Comparison of ENCODE assay signal across 21 cellular contexts in genomic region chr22:44884968-44885805, GRCh38.
DNase-seq lines count a peak whose midpoint lies in the region; ATAC-seq, FAIRE-seq and TF ChIP-seq lines count a peak whose summit lies in the region.
"Had no signal": no experiment of that assay in that cellular context is flagged by ENCODE, and none has a peak within 500 bp of the region (broad histone marks: within the 10 kb centered on the region; RNA-seq: fewer than 3 reads in every experiment).

No MANE protein-coding gene starts in this region.

- H3K27me3 Mint-ChIP-seq in Calu3 (ENCODE audit: unreplicated experiment): peaks cover 36% of the 10 kb centered on the region
- H3K27me3 Mint-ChIP-seq in activated CD4-positive, alpha-beta T cell treated with anti-CD3 and anti-CD28 coated beads, Interleukin-2, amount 10 ng/mL, durations not matched to agents 24 days and 14 days: no peaks in the 10 kb centered on the region
- H3K27me3 Mint-ChIP-seq: activated CD4-positive, alpha-beta T cell treated with anti-CD3 and anti-CD28 coated beads for 36 hours; activated naive CD4-positive, alpha-beta T cell treated with anti-CD3 and anti-CD28 coated beads, Interleukin-2, amount 10 ng/mL, durations not matched to agents 7 days and 5 days; brain; IgD-negative memory B cell had no signal

- BruUV-seq in Calu3 (replicated peaks; lab: Mats Ljungman, UMichigan) (no TSS peak), HepG2 (replicated peaks; lab: Mats Ljungman, UMichigan) (no TSS peak)

- no peak for TF ChIP-seq POLR2A in HepG2 (IDR thresholded peaks at IDR 0.05; ENCODE audit: insufficient read depth in 1 of 2, low read depth in 2 of 2, low read length in 2 of 2)

- peaks cover under 1% of the 10 kb centered on the region for H3K36me3 Mint-ChIP-seq in Calu3 (ENCODE audit: insufficient read depth, unreplicated experiment)
- H3K36me3 Mint-ChIP-seq in activated CD4-positive, alpha-beta T cell treated with anti-CD3 and anti-CD28 coated beads, Interleukin-2, amount 10 ng/mL, durations not matched to agents 24 days and 14 days (ENCODE audit: low read depth): no peaks in the 10 kb centered on the region
- H3K36me3 Mint-ChIP-seq: activated naive CD4-positive, alpha-beta T cell treated with anti-CD3 and anti-CD28 coated beads, Interleukin-2, amount 10 ng/mL, durations not matched to agents 7 days and 5 days; IgD-negative memory B cell had no signal

- H3K9me3 Mint-ChIP-seq in Calu3 (ENCODE audit: low read depth, unreplicated experiment): no peaks in the 10 kb centered on the region
- no peaks in the 10 kb centered on the region for H3K9me3 Mint-ChIP-seq in activated CD4-positive, alpha-beta T cell treated with anti-CD3 and anti-CD28 coated beads, Interleukin-2, amount 10 ng/mL, durations not matched to agents 24 days and 14 days
- H3K9me3 Mint-ChIP-seq: activated naive CD4-positive, alpha-beta T cell treated with anti-CD3 and anti-CD28 coated beads, Interleukin-2, amount 10 ng/mL, durations not matched to agents 7 days and 5 days; brain; IgD-negative memory B cell had no signal

- no peak overlapping the region for H3K9ac ChIP-seq in HepG2 (ENCODE audit: insufficient read depth, low read depth, low read length)
- no peak overlapping the region for H3K9ac ChIP-seq in colonic mucosa (ENCODE audit: low read depth in 2 of 2, low read length in 2 of 2)

- TF ChIP-seq EP300 in HepG2 (IDR thresholded peaks at IDR 0.05; ENCODE audit: low read depth in 2 of 2, low read length in 2 of 2) (no peak), HepG2 (CRISPR knock-in tag; IDR thresholded peaks at IDR 0.05; ENCODE audit: borderline replicate concordance) (no peak)

- TF ChIP-seq RAD21 in HepG2 (CRISPR knock-in tag; IDR thresholded peaks at IDR 0.05): no peak

- H4K20me1 ChIP-seq in HepG2 (ENCODE audit: insufficient read depth, low read length): no peaks in the 10 kb centered on the region

- WGBS in HepG2 (ENCODE audit: low lambda C conversion rate): 15% methylated on average over 9 of the region's 18 CpGs

- no peak overlapping the region for H2AFZ ChIP-seq in HepG2 (ENCODE audit: low read length)

- H3K4me1 ChIP-seq in HepG2 (ENCODE audit: insufficient read depth, low read length) (no peaks in the 10 kb centered on the region), colonic mucosa (no peaks in the 10 kb centered on the region)

- no peak overlapping the region for H3K27ac Mint-ChIP-seq in Calu3 (ENCODE audit: unreplicated experiment)
- no peak overlapping the region for H3K27ac Mint-ChIP-seq in activated CD4-positive, alpha-beta T cell treated with anti-CD3 and anti-CD28 coated beads, Interleukin-2, amount 10 ng/mL, durations not matched to agents 24 days and 14 days
- H3K27ac Mint-ChIP-seq: activated CD4-positive, alpha-beta T cell treated with anti-CD3 and anti-CD28 coated beads for 36 hours; activated naive CD4-positive, alpha-beta T cell treated with anti-CD3 and anti-CD28 coated beads, Interleukin-2, amount 10 ng/mL, durations not matched to agents 7 days and 5 days; brain; IgD-negative memory B cell had no signal

- H3K27ac ChIP-seq in RWPE1 (no peak overlapping the region), HepG2 (ENCODE audit: extremely low read length, insufficient read depth, low read length) (no peak overlapping the region), colonic mucosa (no peak overlapping the region)
- H3K27ac ChIP-seq: dorsolateral prefrontal cortex, thoracic aorta had no signal

- intact Hi-C loops in Calu3 (cut with micrococcal nuclease; ENCODE audit: unreplicated experiment) (no loop called here), HepG2 (cut with micrococcal nuclease; ENCODE audit: unreplicated experiment) (no loop called here), colonic mucosa (cut with DNase I) (no loop called here)
- intact Hi-C loops in activated CD4-positive, alpha-beta T cell treated with anti-CD3 and anti-CD28 coated beads, Interleukin-2, amount 10 ng/mL, durations not matched to agents 24 days and 14 days (cut with micrococcal nuclease): no loop called here

- no peak for FAIRE-seq in HepG2 (lab: Jason Lieb, UNC)
- FAIRE-seq: keratinocyte had no signal

- H3K4me3 Mint-ChIP-seq in Calu3 (ENCODE audit: low read depth, unreplicated experiment): no peak overlapping the region
- no peak overlapping the region for H3K4me3 Mint-ChIP-seq in activated CD4-positive, alpha-beta T cell treated with anti-CD3 and anti-CD28 coated beads, Interleukin-2, amount 10 ng/mL, durations not matched to agents 24 days and 14 days
- H3K4me3 Mint-ChIP-seq: activated CD4-positive, alpha-beta T cell treated with anti-CD3 and anti-CD28 coated beads for 36 hours; activated naive CD4-positive, alpha-beta T cell treated with anti-CD3 and anti-CD28 coated beads, Interleukin-2, amount 10 ng/mL, durations not matched to agents 7 days and 5 days; brain; IgD-negative memory B cell had no signal

- H3K27me3 ChIP-seq in HepG2 (ENCODE audit: control insufficient read depth in 1 of 2, insufficient read depth in 2 of 2, low read length in 2 of 2) (peaks cover 4 to 36% of the 10 kb centered on the region in 2 experiments; a peak in 3 of 5 replicates), colonic mucosa (no peaks in the 10 kb centered on the region)
- H3K27me3 ChIP-seq: dorsolateral prefrontal cortex had no signal

- CTCF ChIA-PET in Calu3 (lab: Charles Lee) (interaction anchor here (0.7 kb wide), 1 partner anchor 8 kb away, joined by 3 read pairs; no protein-coding TSS in a partner anchor), RWPE1 (lab: Yijun Ruan, JAX) (no interaction called here), HepG2 (lab: Yijun Ruan, JAX; ENCODE audit: low intra/inter-chr PET ratio, low total read pairs) (no interaction called here)

- H3K4me2 ChIP-seq in HepG2 (ENCODE audit: low read depth, low read length): no peak overlapping the region

- no peaks in the 10 kb centered on the region for H3K9me3 ChIP-seq in HepG2 (ENCODE audit: low read length)
- no peaks in the 10 kb centered on the region for H3K9me3 ChIP-seq in colonic mucosa
- H3K9me3 ChIP-seq: thoracic aorta had no signal

- H3K36me3 ChIP-seq in HepG2 (replicated peaks in 1 of 2; ENCODE audit: control insufficient read depth in 1 of 2, insufficient read depth in 2 of 2, low read length in 2 of 2) (no peaks in the 10 kb centered on the region), colonic mucosa (no peaks in the 10 kb centered on the region)
- H3K36me3 ChIP-seq: thoracic aorta had no signal

- in situ Hi-C loops in HepG2 (cut with HindIII; ENCODE audit: extremely low pct_ligation_motif_present, low pct_unique_long_range_greater_than_20kb): no loop called here

- ATAC-seq in HepG2: peak; percentile 55
- ATAC-seq in GM18861 (IDR thresholded peaks at IDR 0.05; ENCODE audit: unreplicated experiment): no peak
- ATAC-seq: activated CD4-positive, alpha-beta T cell treated with anti-CD3 and anti-CD28 coated beads for 36 hours; esophagus mucosa had no signal

- H3K79me2 ChIP-seq in HepG2 (ENCODE audit: insufficient read depth, low read length): no peaks in the 10 kb centered on the region

- no peaks in the 10 kb centered on the region for H3K4me1 Mint-ChIP-seq in Calu3 (ENCODE audit: low read depth, unreplicated experiment)
- H3K4me1 Mint-ChIP-seq in activated CD4-positive, alpha-beta T cell treated with anti-CD3 and anti-CD28 coated beads, Interleukin-2, amount 10 ng/mL, durations not matched to agents 24 days and 14 days: no peaks in the 10 kb centered on the region
- H3K4me1 Mint-ChIP-seq: activated CD4-positive, alpha-beta T cell treated with anti-CD3 and anti-CD28 coated beads for 36 hours; activated naive CD4-positive, alpha-beta T cell treated with anti-CD3 and anti-CD28 coated beads, Interleukin-2, amount 10 ng/mL, durations not matched to agents 7 days and 5 days; brain; IgD-negative memory B cell had no signal

- DNase-seq in Calu3 (peak; percentile 69), HT-29 (ENCODE audit: low spot score) (peak; percentile 23), RWPE1 (ENCODE audit: low spot score) (peak; percentile 22), HepG2 (ENCODE audit: low spot score) (peak; percentile 18), colonic mucosa (no peak), NCI-H2227 treated with DMSO at 0.1 percent for 48 hours (lab: John Stamatoyannopoulos, UW) (no peak)
- DNase-seq in activated CD4-positive, alpha-beta T cell treated with anti-CD3 and anti-CD28 coated beads, Interleukin-2, amount 10 ng/mL, durations not matched to agents 24 days and 14 days: no peak
- DNase-seq: activated CD4-positive, alpha-beta T cell treated with anti-CD3 and anti-CD28 coated beads for 36 hours; activated naive CD4-positive, alpha-beta T cell treated with anti-CD3 and anti-CD28 coated beads, Interleukin-2, amount 10 ng/mL, durations not matched to agents 7 days and 5 days; activated T-cell treated with anti-CD3 and anti-CD28 coated beads for 4 hours; AML-193; NCI-H1092 treated with DMSO at 0.1 percent for 48 hours; stimulated activated CD4-positive, alpha-beta T cell treated with anti-CD3 and anti-CD28 coated beads, Interleukin-4, amount 100 ng/mL, for 4 hours; T-helper 9 cell had no signal

- no peak overlapping the region for H3K4me3 ChIP-seq in HepG2 (replicated peaks in 1 of 3; ENCODE audit: insufficient read depth in 1 of 3, low read depth in 2 of 3, low read length in 3 of 3)
- no peak overlapping the region for H3K4me3 ChIP-seq in colonic mucosa
- H3K4me3 ChIP-seq: dorsolateral prefrontal cortex, thoracic aorta had no signal

- POLR2A ChIA-PET in RWPE1 (lab: Yijun Ruan, JAX; ENCODE audit: low non-redundant PET) (no interaction called here), HepG2 (lab: Yijun Ruan, JAX) (no interaction called here)

- TF ChIP-seq CTCF in Calu3 (IDR thresholded peaks at IDR 0.05; ENCODE audit: unreplicated experiment) (no peak), RWPE1 (conservative IDR thresholded peaks at IDR 0.05; ENCODE audit: low read depth) (no peak), HepG2 (CRISPR knock-in tag; IDR thresholded peaks at IDR 0.05) (no peak), colonic mucosa (IDR thresholded peaks at IDR 0.05) (no peak)

TF ChIP-seq in HepG2, 621 proteins besides CTCF, POLR2A, EP300 and RAD21:
- TF ChIP-seq ZNF761 (CRISPR knock-in tag; conservative IDR thresholded peaks at IDR 0.05) (no peak), JUND (CRISPR knock-in tag; IDR thresholded peaks at IDR 0.05) (0 out of 2 replicates have a peak, but pooled peaks have one; percentile 49), FOSL2 (CRISPR knock-in tag; IDR thresholded peaks at IDR 0.05) (peak; percentile 90)

Comparison
In these comparisons a context has a peak if more than half of its experiments do, and no peak if none do; other contexts are left out.
1. DNase-seq: peak in Calu3 (single experiment), HT-29 (single experiment), RWPE1 (single experiment) and HepG2 (single experiment); none in colonic mucosa (single experiment), activated CD4-positive, alpha-beta T cell treated with anti-CD3 and anti-CD28 coated beads, Interleukin-2, amount 10 ng/mL, durations not matched to agents 24 days and 14 days (single experiment) and NCI-H2227 treated with DMSO at 0.1 percent for 48 hours (single experiment).